Comparison of ENCODE assay signal across 9 cellular contexts in genomic region chr16:276360-277077, GRCh38.
DNase-seq lines count a peak whose midpoint lies in the region; ATAC-seq and TF ChIP-seq lines count a peak whose summit lies in the region.
"Had no signal": no experiment of that assay in that cellular context is flagged by ENCODE, and none has a peak within 500 bp of the region (broad histone marks: within the 10 kb centered on the region; RNA-seq: fewer than 3 reads in every experiment).

No MANE protein-coding gene starts in this region.

- peaks cover 0 to 60% of the 10 kb centered on the region in 2 donors for H3K27me3 ChIP-seq in tibial artery

- intact Hi-C loops in tibial artery (cut with DNase I; ENCODE audit: low total_unique reads), result no loop called here

- no peaks in the 10 kb centered on the region for H3K9me3 ChIP-seq in tibial artery

- H3K36me3 ChIP-seq in tibial artery, result no peaks in the 10 kb centered on the region

- no peak overlapping the region for H3K27ac Mint-ChIP-seq in activated naive CD8-positive, alpha-beta T cell
- H3K27ac Mint-ChIP-seq in activated naive CD8-positive, alpha-beta T cell treated with anti-CD3 and anti-CD28 coated beads, Interleukin-2, amount 50 U/mL, for 24 hours, result no peak overlapping the region

- no peak for ATAC-seq in activated naive CD8-positive, alpha-beta T cell treated with anti-CD3 and anti-CD28 coated beads, Interleukin-2, amount 50 U/mL, for 24 hours
- ATAC-seq in HG02870 (IDR thresholded peaks at IDR 0.05; ENCODE audit: unreplicated experiment), result no peak

- H3K4me1 Mint-ChIP-seq in activated naive CD8-positive, alpha-beta T cell (ENCODE audit: low read depth), result peaks cover 8% of the 10 kb centered on the region
- H3K4me1 Mint-ChIP-seq in activated naive CD8-positive, alpha-beta T cell treated with anti-CD3 and anti-CD28 coated beads, Interleukin-2, amount 50 U/mL, for 24 hours, result peaks cover 9% of the 10 kb centered on the region

- no peak for DNase-seq in activated naive CD8-positive, alpha-beta T cell treated with anti-CD3 and anti-CD28 coated beads, Interleukin-2, amount 50 U/mL, for 24 hours
- DNase-seq in kidney tubule cell (ENCODE audit: low spot score), result peak; percentile 15
- DNase-seq in tibial artery, result peak in 1 of 2 donors; percentile 65
- DNase-seq in GM20000 (ENCODE audit: low spot score), result no peak
- DNase-seq: NCI-H1694 treated with DMSO at 0.1 percent for 48 hours, PC-9 had no signal

- peaks cover 5% of the 10 kb centered on the region for H3K27me3 Mint-ChIP-seq in activated naive CD8-positive, alpha-beta T cell
- peaks cover 21% of the 10 kb centered on the region for H3K27me3 Mint-ChIP-seq in activated naive CD8-positive, alpha-beta T cell treated with anti-CD3 and anti-CD28 coated beads, Interleukin-2, amount 50 U/mL, for 24 hours

- no peaks in the 10 kb centered on the region for H3K36me3 Mint-ChIP-seq in activated naive CD8-positive, alpha-beta T cell
- no peaks in the 10 kb centered on the region for H3K36me3 Mint-ChIP-seq in activated naive CD8-positive, alpha-beta T cell treated with anti-CD3 and anti-CD28 coated beads, Interleukin-2, amount 50 U/mL, for 24 hours (ENCODE audit: low read depth)

- peak overlapping the region; percentile 73 for H3K4me3 Mint-ChIP-seq in activated naive CD8-positive, alpha-beta T cell
- no peak overlapping the region for H3K4me3 Mint-ChIP-seq in activated naive CD8-positive, alpha-beta T cell treated with anti-CD3 and anti-CD28 coated beads, Interleukin-2, amount 50 U/mL, for 24 hours

- H3K4me1 ChIP-seq in tibial artery, result peaks cover 0 to 32% (median 24%) of the 10 kb centered on the region in 4 donors

- no peak for TF ChIP-seq CTCF in tibial artery (IDR thresholded peaks at IDR 0.05)
- TF ChIP-seq CTCF in GM20000 (IDR thresholded peaks at IDR 0.05; ENCODE audit: extremely low read depth, missing control alignments), result no peak

- peak overlapping the region; percentile 44 to 51 for H3K4me3 ChIP-seq in tibial artery
- H3K4me3 ChIP-seq: lung, PC-9 had no signal

- no peak overlapping the region for H3K27ac ChIP-seq in tibial artery
- H3K27ac ChIP-seq: PC-9 had no signal

- no peaks in the 10 kb centered on the region for H3K9me3 Mint-ChIP-seq in activated naive CD8-positive, alpha-beta T cell (ENCODE audit: low read depth)
- H3K9me3 Mint-ChIP-seq in activated naive CD8-positive, alpha-beta T cell treated with anti-CD3 and anti-CD28 coated beads, Interleukin-2, amount 50 U/mL, for 24 hours, result no peaks in the 10 kb centered on the region
